Comparison of ENCODE assay signal across 22 cellular contexts in genomic region chr1:111649227-111649626, GRCh38. TPM values are rescaled to one million over a fixed set of nuclear protein-coding genes. Genes with fewer than 3 reads are reported as not detected.
DNase-seq lines count a peak whose midpoint lies in the region; ATAC-seq and TF ChIP-seq lines count a peak whose summit lies in the region.
"Had no signal": no experiment of that assay in that cellular context is flagged by ENCODE, and none has a peak within 500 bp of the region (broad histone marks: within the 10 kb centered on the region; RNA-seq: fewer than 3 reads in every experiment).

No MANE protein-coding gene starts in this region.

- H3K9me3 ChIP-seq in CD4-positive, alpha-beta T cell (ENCODE audit: control insufficient read depth, low read length) = no peaks in the 10 kb centered on the region
- H3K9me3 ChIP-seq in parathyroid adenoma (ENCODE audit: control insufficient read depth, low read length) = no peaks in the 10 kb centered on the region
- H3K9me3 ChIP-seq: prostate gland, transverse colon had no signal

- H3K4me3 Mint-ChIP-seq in CD4-positive, alpha-beta T cell = no peak overlapping the region
- H3K4me3 Mint-ChIP-seq in IgD-negative memory B cell = no peak overlapping the region
- H3K4me3 Mint-ChIP-seq: neural crest cell had no signal

- H3K4me3 ChIP-seq in parathyroid adenoma (ENCODE audit: low read depth, low read length) = no peak overlapping the region
- H3K4me3 ChIP-seq: cardiac muscle cell, prostate gland, transverse colon had no signal

- no peaks in the 10 kb centered on the region for H3K27me3 Mint-ChIP-seq in CD4-positive, alpha-beta T cell
- no peaks in the 10 kb centered on the region for H3K27me3 Mint-ChIP-seq in IgD-negative memory B cell

- H3K4me1 ChIP-seq in parathyroid adenoma = peaks cover 8% of the 10 kb centered on the region
- H3K4me1 ChIP-seq: prostate gland had no signal

- peak overlapping the region; percentile 79 for H3K27ac Mint-ChIP-seq in CD4-positive, alpha-beta T cell
- peak overlapping the region in 2 of 3 donors; percentile 23 to 82 for H3K27ac Mint-ChIP-seq in IgD-negative memory B cell

- POLR2A ChIA-PET in CD4-positive, alpha-beta T cell (lab: Charles Lee) = interaction anchor here (0.8 to 1.5 kb wide), 5 partner anchors 20 to 141 kb away, joined by 3 to 7 read pairs (median 4); partner anchors contain the start of gene RAP1A

- no peak overlapping the region for H2AFZ ChIP-seq in parathyroid adenoma

- H3K27ac ChIP-seq in CD4-positive, alpha-beta T cell (ENCODE audit: low read depth, low read length) = no peak overlapping the region
- peak overlapping the region; percentile 1 for H3K27ac ChIP-seq in parathyroid adenoma
- H3K27ac ChIP-seq: cardiac muscle cell, prostate gland had no signal

- CTCF ChIA-PET in CD4-positive, alpha-beta T cell (lab: Charles Lee) = interaction anchor here (2.0 kb wide), 1 partner anchor 141 kb away, joined by 7 read pairs; no protein-coding TSS in a partner anchor

- intact Hi-C loops in CD4-positive, alpha-beta T cell (cut with DNase I, micrococcal nuclease) = loop anchor here (5.0 to 10.0 kb wide), 2 partner anchors 54 to 82 kb away; no protein-coding TSS in a partner anchor

- H3K9ac ChIP-seq in parathyroid adenoma = no peak overlapping the region

- no peaks in the 10 kb centered on the region for H3K27me3 ChIP-seq in CD4-positive, alpha-beta T cell (ENCODE audit: control insufficient read depth, insufficient read depth, low read length)
- no peaks in the 10 kb centered on the region for H3K27me3 ChIP-seq in parathyroid adenoma (ENCODE audit: control insufficient read depth, insufficient read depth, low read length)
- H3K27me3 ChIP-seq: cardiac muscle cell, transverse colon had no signal

- H3K4me2 ChIP-seq in parathyroid adenoma (ENCODE audit: low read length) = peak overlapping the region; percentile 4

- H3K9me3 Mint-ChIP-seq in CD4-positive, alpha-beta T cell = no peaks in the 10 kb centered on the region
- no peaks in the 10 kb centered on the region for H3K9me3 Mint-ChIP-seq in IgD-negative memory B cell

- H3K79me2 ChIP-seq in parathyroid adenoma = peaks cover 34% of the 10 kb centered on the region

- H3K4me1 Mint-ChIP-seq in CD4-positive, alpha-beta T cell (ENCODE audit: low read depth) = peaks cover 95% of the 10 kb centered on the region
- peaks cover 43 to 55% (median 50%) of the 10 kb centered on the region in 3 donors for H3K4me1 Mint-ChIP-seq in IgD-negative memory B cell
- H3K4me1 Mint-ChIP-seq: neural crest cell had no signal

- no peak for TF ChIP-seq CTCF in CD4-positive, alpha-beta T cell (IDR thresholded peaks at IDR 0.05)
- TF ChIP-seq CTCF in parathyroid adenoma (IDR thresholded peaks at IDR 0.05) = no peak

- no peaks in the 10 kb centered on the region for H3K36me3 ChIP-seq in parathyroid adenoma (ENCODE audit: control insufficient read depth, insufficient read depth, low read length)
- H3K36me3 ChIP-seq: cardiac muscle cell, prostate gland, transverse colon had no signal

- no peak for ATAC-seq in CD4-positive, alpha-beta T cell (ENCODE audit: poor library complexity)
- peak; percentile 20 for ATAC-seq in esophagus mucosa
- ATAC-seq in HG03108 (IDR thresholded peaks at IDR 0.05; ENCODE audit: unreplicated experiment) = no peak
- ATAC-seq: activated CD4-positive, CD25-positive, alpha-beta regulatory T cell treated with anti-CD3 and anti-CD28 coated beads, Interleukin-2, amount 50 U/mL, for 24 hours; SK-N-SH treated with all-trans-retinoic acid at 6 μM for 48 hours; stimulated activated naive CD8-positive, alpha-beta T cell treated with anti-CD3 and anti-CD28 coated beads, Interleukin-15, Interleukin-2, amounts not matched to agents 100 U/mL and 50 U/mL, for 24 hours had no signal

- no peak for DNase-seq in CD4-positive, alpha-beta T cell
- no peak for DNase-seq in NCI-H187 (lab: John Stamatoyannopoulos, UW)
- no peak for DNase-seq in NCI-H1417 (lab: John Stamatoyannopoulos, UW)
- DNase-seq: activated effector memory CD4-positive, alpha-beta T cell treated with Interleukin-2 at 50 U/mL for 16 hours; foreskin fibroblast; HCEC 1CT; KG1; NCI-H1092 treated with DMSO at 0.1 percent for 48 hours; NCI-H2107; NCI-H510A treated with DMSO at 0.1 percent for 48 hours; stimulated activated CD4-positive, alpha-beta T cell treated with anti-CD3 and anti-CD28 coated beads, Interleukin-1b, Interleukin-23, amount 100 ng/mL, for 48 hours; stimulated activated naive CD8-positive, alpha-beta T cell treated with anti-CD3 and anti-CD28 coated beads, Interleukin-15, Interleukin-2, amounts not matched to agents 100 U/mL and 50 U/mL, for 24 hours; transverse colon had no signal

- H3K36me3 Mint-ChIP-seq in CD4-positive, alpha-beta T cell (ENCODE audit: low read depth) = peaks cover 33% of the 10 kb centered on the region
- peaks cover 7% of the 10 kb centered on the region for H3K36me3 Mint-ChIP-seq in IgD-negative memory B cell

RNA-seq across cellular contexts. Expression of gene RAP1A, which starts 29.6 kb away (rescaled TPM):
- 10 to 100 TPM; 63.8 to 67.1 TPM for total RNA-seq in CD4-positive, alpha-beta T cell
- polyA plus RNA-seq in IgD-negative memory B cell = 44.9 TPM
- total RNA-seq in esophagus mucosa = 36.0 TPM
